ENCODE assay signal across 8 cellular contexts in the genomic region with DNA sequence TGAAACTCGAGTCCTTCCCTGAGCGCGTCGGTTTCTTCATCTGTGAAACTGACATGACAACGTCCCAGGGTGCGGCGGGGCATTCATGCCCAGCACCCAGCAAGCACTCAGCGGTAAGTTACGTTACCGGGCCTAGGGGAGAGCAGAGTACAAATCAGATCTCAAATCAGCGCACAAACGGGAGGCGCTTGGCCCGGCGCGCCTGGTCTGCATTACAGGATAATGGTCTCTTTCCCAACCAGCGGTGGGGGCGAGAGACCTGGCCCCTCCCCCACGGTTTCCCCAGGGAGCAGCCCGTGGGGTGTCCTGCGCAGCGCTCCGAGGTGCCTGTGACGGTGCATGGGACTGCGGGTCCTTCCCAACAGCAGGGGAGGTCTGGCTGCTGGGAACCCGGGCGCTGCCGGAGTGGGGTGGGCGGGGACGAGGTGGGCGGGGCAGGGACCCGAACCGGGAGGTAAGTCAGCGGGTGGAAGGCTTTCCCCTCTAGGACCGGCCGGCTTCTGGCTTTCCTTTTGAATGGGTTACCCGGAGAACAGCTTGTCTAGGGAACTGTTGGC. TPM values are rescaled to one million over a fixed set of nuclear protein-coding genes. Genes with fewer than 3 reads are reported as not detected.
DNase-seq lines count a peak whose midpoint lies in the region; ATAC-seq, FAIRE-seq and TF ChIP-seq lines count a peak whose summit lies in the region.

No MANE protein-coding gene starts in this region.

- H3K9me3 ChIP-seq in keratinocyte (ENCODE audit: control insufficient read depth, low read depth, low read length) (no peaks in the 10 kb centered on the region), subcutaneous abdominal adipose tissue (ENCODE audit: control insufficient read depth in 5 of 5, low read length in 5 of 5) (no peaks in the 10 kb centered on the region)

- H3K4me3 ChIP-seq in astrocyte of the spinal cord (ENCODE audit: low read depth, low read length) (peak overlapping the region; percentile 55), keratinocyte (ENCODE audit: control insufficient read depth in 2 of 3, extremely low read depth in 1 of 3, insufficient read depth in 2 of 3, low read depth in 1 of 3, low read length in 3 of 3) (peak overlapping the region; percentile 59 to 73 (median 62)), subcutaneous abdominal adipose tissue (ENCODE audit: low read depth in 1 of 5, low read length in 5 of 5) (peak overlapping the region; percentile 61 to 74 (median 64))

- no peaks in the 10 kb centered on the region for H3K27me3 ChIP-seq in keratinocyte (ENCODE audit: control insufficient read depth, extremely low read depth, insufficient read depth, low read length)
- peaks cover 0 to 24% (median 12%) of the 10 kb centered on the region in 5 donors for H3K27me3 ChIP-seq in subcutaneous abdominal adipose tissue (ENCODE audit: control insufficient read depth in 5 of 5, insufficient read depth in 4 of 5, low read length in 5 of 5)

- no peak for ATAC-seq in HG03097 (IDR thresholded peaks at IDR 0.05; ENCODE audit: low FRiP score, unreplicated experiment)
- no peak for ATAC-seq in HG03342 (IDR thresholded peaks at IDR 0.05; ENCODE audit: unreplicated experiment)

- TF ChIP-seq CTCF in astrocyte of the spinal cord (IDR thresholded peaks at IDR 0.05; ENCODE audit: low read depth, low read length): no peak
- no peak for TF ChIP-seq CTCF in keratinocyte (optimal IDR thresholded peaks at IDR 0.05 in 1 of 3, IDR thresholded peaks at IDR 0.05 in 1 of 3, conservative IDR thresholded peaks at IDR 0.05 in 1 of 3; ENCODE audit: extremely low read depth in 1 of 3, insufficient read depth in 2 of 3, low read length in 3 of 3)

- FAIRE-seq in keratinocyte (lab: Jason Lieb, UNC) (no peak), urothelium cell line (lab: Jason Lieb, UNC) (no peak)

- H3K4me1 ChIP-seq in keratinocyte (ENCODE audit: control insufficient read depth, extremely low read depth, insufficient read depth, low read length) (peaks cover 31% of the 10 kb centered on the region), subcutaneous abdominal adipose tissue (ENCODE audit: control insufficient read depth in 5 of 5, insufficient read depth in 5 of 5, low read length in 5 of 5) (peaks cover 0 to 61% (median 31%) of the 10 kb centered on the region in 5 donors)

- H3K9ac ChIP-seq in keratinocyte (ENCODE audit: control insufficient read depth, extremely low read depth, insufficient read depth, low read length): peak overlapping the region; percentile 86
- H3K9ac ChIP-seq in subcutaneous abdominal adipose tissue (ENCODE audit: low read length in 5 of 5): no peak overlapping the region

- H3K36me3 ChIP-seq in keratinocyte (ENCODE audit: control insufficient read depth in 2 of 2, extremely low read depth in 1 of 2, insufficient read depth in 2 of 2, low read length in 2 of 2): peaks cover 2 to 10% of the 10 kb centered on the region in 2 experiments
- no peaks in the 10 kb centered on the region for H3K36me3 ChIP-seq in subcutaneous abdominal adipose tissue (ENCODE audit: control insufficient read depth in 5 of 5, insufficient read depth in 5 of 5, low read length in 5 of 5)

- H3K27ac ChIP-seq in keratinocyte (ENCODE audit: control insufficient read depth, insufficient read depth, low read length) (peak overlapping the region; percentile 74), subcutaneous abdominal adipose tissue (ENCODE audit: low read depth, low read length) (no peak overlapping the region)

- dilution Hi-C loops in keratinocyte (cut with MboI; ENCODE audit: extremely low pct_ligation_motif_present, low sequenced_read_pairs): no loop called here

- no peak overlapping the region for H3K27ac Mint-ChIP-seq in activated naive CD4-positive, alpha-beta T cell treated with anti-CD3 and anti-CD28 coated beads, Interleukin-2, amount 10 ng/mL, durations not matched to agents 7 days and 5 days

- peak overlapping the region; percentile 99 for H3K4me2 ChIP-seq in keratinocyte (ENCODE audit: control insufficient read depth, extremely low read depth, insufficient read depth, low read depth, low read length)

- H3K36me3 Mint-ChIP-seq in activated naive CD4-positive, alpha-beta T cell treated with anti-CD3 and anti-CD28 coated beads, Interleukin-2, amount 10 ng/mL, durations not matched to agents 7 days and 5 days: no peaks in the 10 kb centered on the region

- in situ Hi-C loops in astrocyte of the spinal cord (cut with HindIII; ENCODE audit: low sequenced_read_pairs): no loop called here

- CTCF ChIA-PET in activated naive CD4-positive, alpha-beta T cell treated with anti-CD3 and anti-CD28 coated beads, Interleukin-2, amount 10 ng/mL, durations not matched to agents 7 days and 5 days (lab: Charles Lee): no interaction called here

- peak; percentile 26 for DNase-seq in activated naive CD4-positive, alpha-beta T cell treated with anti-CD3 and anti-CD28 coated beads, Interleukin-2, amount 10 ng/mL, durations not matched to agents 7 days and 5 days
- no peak for DNase-seq in activated naive CD4-positive, alpha-beta T cell treated with anti-CD3 and anti-CD28 coated beads, Interleukin-2, amount 50 U/mL, for 16 hours
- DNase-seq in astrocyte of the spinal cord (ENCODE audit: low read depth, low spot score): no peak
- no peak for DNase-seq in keratinocyte (ENCODE audit: low read depth, low spot score)
- no peak for DNase-seq in urothelium cell line (ENCODE audit: low spot score)

- H3K27me3 Mint-ChIP-seq in activated naive CD4-positive, alpha-beta T cell treated with anti-CD3 and anti-CD28 coated beads, Interleukin-2, amount 10 ng/mL, durations not matched to agents 7 days and 5 days: peaks cover 76% of the 10 kb centered on the region

- H3K9me3 Mint-ChIP-seq in activated naive CD4-positive, alpha-beta T cell treated with anti-CD3 and anti-CD28 coated beads, Interleukin-2, amount 10 ng/mL, durations not matched to agents 7 days and 5 days: no peaks in the 10 kb centered on the region

- H4K20me1 ChIP-seq in keratinocyte (ENCODE audit: control insufficient read depth, extremely low read depth, insufficient read depth, low read length): no peaks in the 10 kb centered on the region

- peaks cover 54% of the 10 kb centered on the region for H3K4me1 Mint-ChIP-seq in activated naive CD4-positive, alpha-beta T cell treated with anti-CD3 and anti-CD28 coated beads, Interleukin-2, amount 10 ng/mL, durations not matched to agents 7 days and 5 days

- peaks cover 8% of the 10 kb centered on the region for H3K9me1 ChIP-seq in keratinocyte (ENCODE audit: control insufficient read depth, extremely low read depth, insufficient read depth, low read length)

- peaks cover 56% of the 10 kb centered on the region for H3K79me2 ChIP-seq in keratinocyte (ENCODE audit: control insufficient read depth, insufficient read depth, low read length)

- peak overlapping the region; percentile 42 for H3K4me3 Mint-ChIP-seq in activated naive CD4-positive, alpha-beta T cell treated with anti-CD3 and anti-CD28 coated beads, Interleukin-2, amount 10 ng/mL, durations not matched to agents 7 days and 5 days

- peak overlapping the region; percentile 63 for H2AFZ ChIP-seq in keratinocyte (ENCODE audit: control insufficient read depth, low read length)

RNA-seq across cellular contexts. Expression of a gene that starts 1.0 kb away (rescaled TPM):
- polyA plus RNA-seq in keratinocyte: 12.9 to 17.6 TPM (median 14.5 TPM) in 3 replicates
- polyA plus RNA-seq in keratinocyte (2011; ENCODE audit: low read depth): 7.1 TPM
- 8.6 and 10.9 TPM in 2 replicates for polyA plus RNA-seq in keratinocyte (2011; cell fraction: cytosol; rRNA removed)
- 32.1 and 32.9 TPM in 2 replicates for polyA plus RNA-seq in keratinocyte (2011; cell fraction: nucleus; rRNA removed)
- polyA plus RNA-seq in keratinocyte (2012; ENCODE audit: low replicate concordance): 13.7 and 16.0 TPM in 2 replicates
- 5.4 to 6.7 TPM (median 5.5 TPM) in 3 replicates for polyA minus RNA-seq in keratinocyte
- polyA minus RNA-seq in keratinocyte (2011; cell fraction: cytosol; rRNA and poly(A)+ RNA removed): 11.5 TPM
- 12.0 and 13.7 TPM in 2 replicates for polyA minus RNA-seq in keratinocyte (2011; cell fraction: nucleus; rRNA and poly(A)+ RNA removed)
